ENCODE assay signal across 17 cellular contexts in genomic region chr7:157759246-157759805, GRCh38.
DNase-seq lines count a peak whose midpoint lies in the region; ATAC-seq and TF ChIP-seq lines count a peak whose summit lies in the region.
"Had no signal": no experiment of that assay in that cellular context is flagged by ENCODE, and none has a peak within 500 bp of the region (broad histone marks: within the 10 kb centered on the region; RNA-seq: fewer than 3 reads in every experiment).

No MANE protein-coding gene starts in this region.

- no peak for TF ChIP-seq POLR2A in spleen (IDR thresholded peaks at IDR 0.05)

- H3K4me1 Mint-ChIP-seq in CD14-positive monocyte: no peaks in the 10 kb centered on the region
- H3K4me1 Mint-ChIP-seq: IgD-negative memory B cell had no signal

- H3K4me1 ChIP-seq in lower lobe of right lung (no peaks in the 10 kb centered on the region), spleen (no peaks in the 10 kb centered on the region)

- no peaks in the 10 kb centered on the region for H3K36me3 Mint-ChIP-seq in CD14-positive monocyte
- H3K36me3 Mint-ChIP-seq: CD8-positive, alpha-beta T cell; IgD-negative memory B cell had no signal

- peaks cover 0 to 9% (median 2%) of the 10 kb centered on the region in 7 donors for H3K9me3 Mint-ChIP-seq in CD14-positive monocyte
- H3K9me3 Mint-ChIP-seq: CD8-positive, alpha-beta T cell had no signal

- ATAC-seq in lower lobe of right lung: no peak
- ATAC-seq: HepG2 had no signal

- DNase-seq in CD14-positive monocyte (ENCODE audit: low spot score): peak; percentile 41
- DNase-seq in lower lobe of right lung: peak; percentile 24
- DNase-seq in spleen: peak; percentile 58
- DNase-seq in retina: no peak
- DNase-seq in NCI-H187 treated with DMSO at 0.1 percent for 48 hours (lab: John Stamatoyannopoulos, UW): no peak
- no peak for DNase-seq in epidermal melanocyte (ENCODE audit: insufficient read length, low spot score)
- DNase-seq: 8988T; Calu3; CD8-positive, alpha-beta T cell; DMS 273 treated with DMSO at 0.1 percent for 48 hours; DMS53; GM23248; HCEC 1CT had no signal

- intact Hi-C loops in CD14-positive monocyte (cut with micrococcal nuclease) (no loop called here), lower lobe of right lung (cut with DNase I) (no loop called here), spleen (cut with DNase I; ENCODE audit: low total_unique reads) (no loop called here)

- no peaks in the 10 kb centered on the region for H3K36me3 ChIP-seq in KOPT-K1 (ENCODE audit: insufficient read depth, low read length)
- no peaks in the 10 kb centered on the region for H3K36me3 ChIP-seq in lower lobe of right lung
- H3K36me3 ChIP-seq in spleen: no peaks in the 10 kb centered on the region
- H3K36me3 ChIP-seq: BLaER1 had no signal

- TF ChIP-seq CTCF in CD14-positive monocyte (IDR thresholded peaks at IDR 0.05) (no peak), lower lobe of right lung (IDR thresholded peaks at IDR 0.05) (no peak), spleen (IDR thresholded peaks at IDR 0.05 in 8 of 11, conservative IDR thresholded peaks at IDR 0.05 in 3 of 11) (no peak)

- H3K4me3 ChIP-seq in lower lobe of right lung (no peak overlapping the region), spleen (no peak overlapping the region)
- H3K4me3 ChIP-seq: BLaER1, GM23248 had no signal

- peaks cover 2 to 17% (median 5%) of the 10 kb centered on the region in 3 donors for H3K27me3 Mint-ChIP-seq in CD14-positive monocyte (ENCODE audit: low read depth in 3 of 3)

- H3K27ac Mint-ChIP-seq in CD14-positive monocyte: no peak overlapping the region
- H3K27ac Mint-ChIP-seq: CD8-positive, alpha-beta T cell; IgD-negative memory B cell had no signal

- H3K27ac ChIP-seq in KOPT-K1 (ENCODE audit: low read depth, low read length, poor library complexity, severe bottlenecking): peak overlapping the region; percentile 31
- H3K27ac ChIP-seq in lower lobe of right lung: no peak overlapping the region
- H3K27ac ChIP-seq in spleen: no peak overlapping the region
- H3K27ac ChIP-seq: BLaER1, GM23248 had no signal

- no peak overlapping the region for H3K4me3 Mint-ChIP-seq in CD14-positive monocyte
- H3K4me3 Mint-ChIP-seq: CD8-positive, alpha-beta T cell had no signal

- H3K27me3 ChIP-seq in lower lobe of right lung (ENCODE audit: low read depth) (no peaks in the 10 kb centered on the region), spleen (replicated peaks in 1 of 7) (peaks cover 0 to 6% (median 0%) of the 10 kb centered on the region in 7 donors)
- H3K27me3 ChIP-seq: BLaER1 had no signal

- H3K9me3 ChIP-seq in KOPT-K1 (ENCODE audit: insufficient read depth, low read length, poor library complexity, severe bottlenecking) (peaks cover 12% of the 10 kb centered on the region), lower lobe of right lung (no peaks in the 10 kb centered on the region), spleen (peaks cover 0 to 17% (median 4%) of the 10 kb centered on the region in 8 donors)

- 87 to 94% (median 91%) methylated on average over 12 to 19 of the region's 19 CpGs for WGBS in spleen, 5 donors

Comparison
In these comparisons a context has a peak if more than half of its experiments do, and no peak if none do; other contexts are left out.
1. DNase-seq: peak in CD14-positive monocyte (single experiment), lower lobe of right lung (single experiment) and spleen (single experiment); none in retina (single experiment), NCI-H187 treated with DMSO at 0.1 percent for 48 hours (single experiment) and epidermal melanocyte (single experiment).